8 cellular contexts compared by ENCODE assay signal in genomic region chr6:44222486-44222986, GRCh38. TPM values are rescaled to one million over a fixed set of nuclear protein-coding genes. Genes with fewer than 3 reads are reported as not detected.
DNase-seq lines count a peak whose midpoint lies in the region; ATAC-seq and TF ChIP-seq lines count a peak whose summit lies in the region.

No MANE protein-coding gene starts in this region.

- TF ChIP-seq CTCF in right lobe of liver (IDR thresholded peaks at IDR 0.05) (no peak), tibial artery (IDR thresholded peaks at IDR 0.05) (no peak)

- WGBS in right lobe of liver (ENCODE audit: insufficient coverage, low coverage, low lambda C conversion rate, missing lambda C conversion rate) = 62% methylated on average over 7 of the region's 9 CpGs

- H3K4me3 ChIP-seq in right lobe of liver = peak overlapping the region in 1 of 3 donors; percentile 80
- peak overlapping the region; percentile 62 to 63 for H3K4me3 ChIP-seq in tibial artery

- DNase-seq in activated T-cell treated with anti-CD3 and anti-CD28 coated beads, Interleukin-2, amount 50 U/mL, for 24 hours = no peak
- DNase-seq in activated T-cell treated with anti-CD3 and anti-CD28 coated beads for 4 hours = no peak
- no peak for DNase-seq in right lobe of liver
- no peak for DNase-seq in tibial artery
- DNase-seq in stimulated activated CD4-positive, alpha-beta T cell treated with anti-CD3 and anti-CD28 coated beads, Interleukin-4, amount 100 ng/mL, for 4 hours = no peak
- DNase-seq in SIG-M5 treated with dmso at 0.1 percent for 504 hours (lab: John Stamatoyannopoulos, UW; ENCODE audit: unreplicated experiment) = no peak
- no peak for DNase-seq in hypothalamus (lab: John Stamatoyannopoulos, UW)

- H3K27ac ChIP-seq in angular gyrus (ENCODE audit: low read depth, low read length) = peak overlapping the region; percentile 64
- H3K27ac ChIP-seq in right lobe of liver = peak overlapping the region in 2 of 3 donors; percentile 75 to 80
- H3K27ac ChIP-seq in tibial artery = peak overlapping the region; percentile 97 to 99

- H3K4me1 Mint-ChIP-seq in activated T-cell treated with anti-CD3 and anti-CD28 coated beads, Interleukin-2, amount 50 U/mL, for 24 hours (ENCODE audit: low read depth) = peaks cover 54% of the 10 kb centered on the region

- H3K27ac Mint-ChIP-seq in activated T-cell treated with anti-CD3 and anti-CD28 coated beads, Interleukin-2, amount 50 U/mL, for 24 hours = peak overlapping the region; percentile 80

- H3K4me1 ChIP-seq in right lobe of liver = peaks cover 6 to 85% (median 40%) of the 10 kb centered on the region in 4 donors
- peaks cover 0 to 92% (median 77%) of the 10 kb centered on the region in 4 donors for H3K4me1 ChIP-seq in tibial artery

- intact Hi-C loops in right lobe of liver (cut with DNase I) (no loop called here), tibial artery (cut with DNase I; ENCODE audit: low total_unique reads) (no loop called here)

- peaks cover 33% of the 10 kb centered on the region for H3K36me3 Mint-ChIP-seq in activated T-cell treated with anti-CD3 and anti-CD28 coated beads, Interleukin-2, amount 50 U/mL, for 24 hours (ENCODE audit: low read depth)

- H3K27me3 Mint-ChIP-seq in activated T-cell treated with anti-CD3 and anti-CD28 coated beads, Interleukin-2, amount 50 U/mL, for 24 hours = peaks cover 16% of the 10 kb centered on the region

- H3K4me3 Mint-ChIP-seq in activated T-cell treated with anti-CD3 and anti-CD28 coated beads, Interleukin-2, amount 50 U/mL, for 24 hours = peak overlapping the region; percentile 90

- no peak for TF ChIP-seq POLR2A in right lobe of liver (IDR thresholded peaks at IDR 0.05)

- H3K27me3 ChIP-seq in right lobe of liver = no peaks in the 10 kb centered on the region
- H3K27me3 ChIP-seq in tibial artery = no peaks in the 10 kb centered on the region

- no peaks in the 10 kb centered on the region for H3K36me3 ChIP-seq in right lobe of liver
- no peaks in the 10 kb centered on the region for H3K36me3 ChIP-seq in tibial artery

- H3K9me3 ChIP-seq in right lobe of liver = no peaks in the 10 kb centered on the region
- H3K9me3 ChIP-seq in tibial artery = no peaks in the 10 kb centered on the region

- no peak for ATAC-seq in right lobe of liver

- H3K9me3 Mint-ChIP-seq in activated T-cell treated with anti-CD3 and anti-CD28 coated beads, Interleukin-2, amount 50 U/mL, for 24 hours = no peaks in the 10 kb centered on the region

RNA-seq across cellular contexts. Expression of gene SLC29A1, which starts 0.9 kb away (rescaled TPM):
- total RNA-seq in right lobe of liver = 10 to 100 TPM; 27.4 to 51.3 (median 31.4) TPM

RNA-seq across cellular contexts. Expression of gene MYMX, which starts 5.8 kb away (rescaled TPM):
- total RNA-seq in right lobe of liver = not detected

RNA-seq across cellular contexts. Expression of gene HSP90AB1, which starts 24.4 kb away (rescaled TPM):
- total RNA-seq in right lobe of liver = 100 to 1,000 TPM; 183 to 566 (median 345) TPM

RNA-seq across cellular contexts. Expression of gene SLC35B2, which starts 34.8 kb away (rescaled TPM):
- 10 to 100 TPM; 15.1 to 29.0 (median 20.9) TPM for total RNA-seq in right lobe of liver

RNA-seq across cellular contexts. Expression of gene NFKBIE, which starts 42.8 kb away (rescaled TPM):
- total RNA-seq in right lobe of liver = 10 to 100 TPM in 3 of 6 experiments, 1 to 10 TPM in 3; 2.5 to 30.2 (median 10.8) TPM
